ENCODE assay signal across 9 cellular contexts in genomic region chr2:178796079-178796677, GRCh38. TPM values are rescaled to one million over a fixed set of nuclear protein-coding genes. Genes with fewer than 3 reads are reported as not detected.
DNase-seq lines count a peak whose midpoint lies in the region; ATAC-seq and TF ChIP-seq lines count a peak whose summit lies in the region.
"Had no signal": no experiment of that assay in that cellular context is flagged by ENCODE, and none has a peak within 500 bp of the region (broad histone marks: within the 10 kb centered on the region; RNA-seq: fewer than 3 reads in every experiment).

No MANE protein-coding gene starts in this region.

- H3K36me3 Mint-ChIP-seq in neural progenitor cell, result no peaks in the 10 kb centered on the region

- no peak overlapping the region for H3K4me2 ChIP-seq in neural progenitor cell

- peak overlapping the region; percentile 51 for H2AFZ ChIP-seq in neural progenitor cell (replicated peaks)

- ATAC-seq in right cardiac atrium (no peak), GM19452 (IDR thresholded peaks at IDR 0.05; ENCODE audit: unreplicated experiment) (no peak)

- H3K9me3 ChIP-seq in cardiac muscle cell (ENCODE audit: low read depth) (no peaks in the 10 kb centered on the region), right cardiac atrium (ENCODE audit: control insufficient read depth, low read length) (no peaks in the 10 kb centered on the region), colonic mucosa (no peaks in the 10 kb centered on the region), neural progenitor cell (ENCODE audit: low read depth) (no peaks in the 10 kb centered on the region)

- WGBS in right cardiac atrium, result 83% methylated on average over 2 of the region's 2 CpGs

- H3K4me1 Mint-ChIP-seq in neural progenitor cell, result peaks cover 6% of the 10 kb centered on the region

- no peaks in the 10 kb centered on the region for H3K79me2 ChIP-seq in neural progenitor cell (ENCODE audit: low read depth)

- H3K9me3 Mint-ChIP-seq in neural progenitor cell, result peaks cover 6% of the 10 kb centered on the region
- H3K9me3 Mint-ChIP-seq: activated naive CD8-positive, alpha-beta T cell treated with anti-CD3 and anti-CD28 coated beads, Interleukin-2, amount 10 ng/mL, durations not matched to agents 7 days and 5 days had no signal

- no peaks in the 10 kb centered on the region for H4K20me1 ChIP-seq in neural progenitor cell (ENCODE audit: low read depth)

- H3K9ac ChIP-seq in colonic mucosa (ENCODE audit: low read depth in 2 of 2, low read length in 2 of 2), result no peak overlapping the region
- H3K9ac ChIP-seq in neural progenitor cell, result no peak overlapping the region

- H3K27me3 Mint-ChIP-seq in neural progenitor cell (ENCODE audit: insufficient read depth, low read depth), result no peaks in the 10 kb centered on the region
- H3K27me3 Mint-ChIP-seq: activated naive CD8-positive, alpha-beta T cell treated with anti-CD3 and anti-CD28 coated beads, Interleukin-2, amount 10 ng/mL, durations not matched to agents 7 days and 5 days had no signal

- peak in 1 of 2 donors; percentile 70 for DNase-seq in cardiac muscle cell (ENCODE audit: low read depth in 1 of 2, low spot score in 1 of 2)
- DNase-seq in right cardiac atrium, result no peak
- DNase-seq in NCI-H345 (lab: John Stamatoyannopoulos, UW), result peak; percentile 35
- no peak for DNase-seq in colonic mucosa
- DNase-seq in neural progenitor cell (ENCODE audit: low spot score), result no peak
- DNase-seq in cortex of kidney (lab: John Stamatoyannopoulos, UW), result no peak
- DNase-seq in effector CD8-positive, alpha-beta T cell (lab: John Stamatoyannopoulos, UW), result no peak
- DNase-seq: activated naive CD8-positive, alpha-beta T cell treated with anti-CD3 and anti-CD28 coated beads, Interleukin-2, amount 10 ng/mL, durations not matched to agents 7 days and 5 days had no signal

- intact Hi-C loops in right cardiac atrium (cut with DNase I), result loop anchor here in 2 of 4 donors (2.0 to 5.0 kb wide), 2 partner anchors 117 to 121 kb away; no protein-coding TSS in a partner anchor
- intact Hi-C loops in colonic mucosa (cut with DNase I), result loop anchor here (10.0 kb wide), 1 partner anchor 119 kb away; no protein-coding TSS in a partner anchor

- peaks cover 13% of the 10 kb centered on the region for H3K4me1 ChIP-seq in cardiac muscle cell (ENCODE audit: low read depth)
- no peaks in the 10 kb centered on the region for H3K4me1 ChIP-seq in right cardiac atrium (ENCODE audit: control insufficient read depth, insufficient read depth, low read length)
- H3K4me1 ChIP-seq in colonic mucosa, result no peaks in the 10 kb centered on the region
- peaks cover 8% of the 10 kb centered on the region for H3K4me1 ChIP-seq in neural progenitor cell

- no peak overlapping the region for H3K4me3 Mint-ChIP-seq in neural progenitor cell
- H3K4me3 Mint-ChIP-seq: activated naive CD8-positive, alpha-beta T cell treated with anti-CD3 and anti-CD28 coated beads, Interleukin-2, amount 10 ng/mL, durations not matched to agents 7 days and 5 days had no signal

- H3K27ac ChIP-seq in cardiac muscle cell (peak overlapping the region; percentile 28), right cardiac atrium (ENCODE audit: low read length) (no peak overlapping the region), colonic mucosa (no peak overlapping the region), neural progenitor cell (no peak overlapping the region)

- TF ChIP-seq CTCF in cardiac muscle cell (IDR thresholded peaks at IDR 0.05; ENCODE audit: low read depth, low read length), result peak; percentile 50
- TF ChIP-seq CTCF in colonic mucosa (IDR thresholded peaks at IDR 0.05), result peak; percentile 38
- peak; percentile 77 for TF ChIP-seq CTCF in neural progenitor cell (IDR thresholded peaks at IDR 0.05)

- H3K27ac Mint-ChIP-seq in neural progenitor cell, result no peak overlapping the region
- H3K27ac Mint-ChIP-seq: activated naive CD8-positive, alpha-beta T cell treated with anti-CD3 and anti-CD28 coated beads, Interleukin-2, amount 10 ng/mL, durations not matched to agents 7 days and 5 days had no signal

- H3K27me3 ChIP-seq in cardiac muscle cell (no peaks in the 10 kb centered on the region), right cardiac atrium (ENCODE audit: control insufficient read depth, insufficient read depth) (no peaks in the 10 kb centered on the region), colonic mucosa (no peaks in the 10 kb centered on the region), neural progenitor cell (no peaks in the 10 kb centered on the region)

- H3F3A ChIP-seq in neural progenitor cell (ENCODE audit: low read depth), result no peaks in the 10 kb centered on the region

- H3K4me3 ChIP-seq in cardiac muscle cell (no peak overlapping the region), right cardiac atrium (ENCODE audit: low read length) (no peak overlapping the region), colonic mucosa (no peak overlapping the region), neural progenitor cell (no peak overlapping the region)

- H3K36me3 ChIP-seq in cardiac muscle cell (peaks cover 100% of the 10 kb centered on the region), colonic mucosa (no peaks in the 10 kb centered on the region), neural progenitor cell (no peaks in the 10 kb centered on the region)

RNA-seq across cellular contexts. Expression of gene TTN, which starts 11.0 kb away (rescaled TPM):
- total RNA-seq in cardiac muscle cell (473 and 1,214 TPM in 2 replicates), right cardiac atrium (1,000 to 10,000 TPM; 1,615 to 2,179 (median 1,851) TPM), colonic mucosa (1 to 10 TPM in 1 of 2 donors, under 1 TPM in 1; 0.99 to 1.8 TPM), neural progenitor cell (ENCODE audit: low replicate concordance) (0.53 and 1.3 TPM in 2 replicates)
- polyA plus RNA-seq in cardiac muscle cell (1,208 and 1,558 TPM in 2 replicates), right cardiac atrium (266 TPM)

Comparison
In these comparisons a context has a peak if more than half of its experiments do, and no peak if none do; other contexts are left out.
1. RNA of gene TTN, which starts 11.0 kb away (total RNA-seq): 1,615 to 2,179 TPM in right cardiac atrium and 473 to 1,214 TPM in cardiac muscle cell; 0.99 to 1.8 TPM in colonic mucosa and 0.53 to 1.3 TPM in neural progenitor cell; every median in the first group is over 100 times any median in the second.
2. Peak in every context shown above with its lines, with median percentiles within 50 percentile points of each other: CTCF ChIP-seq.